In genomic region chr20:25378884-25379733, GRCh38 we compare ENCODE assay signal across 31 cellular contexts. TPM values are rescaled to one million over a fixed set of nuclear protein-coding genes. Genes with fewer than 3 reads are reported as not detected.
DNase-seq lines count a peak whose midpoint lies in the region; ATAC-seq and TF ChIP-seq lines count a peak whose summit lies in the region.
"Had no signal": no experiment of that assay in that cellular context is flagged by ENCODE, and none has a peak within 500 bp of the region (broad histone marks: within the 10 kb centered on the region; RNA-seq: fewer than 3 reads in every experiment).

No MANE protein-coding gene starts in this region.

- H3K9ac ChIP-seq in BLaER1 (peak overlapping the region; percentile 47; the same call in 1 of the 2 replicates), skeletal muscle tissue (ENCODE audit: low read depth in 1 of 3, low read length in 3 of 3) (peak overlapping the region in 2 of 3 donors; percentile 7 to 33)
- H3K9ac ChIP-seq: parathyroid adenoma had no signal

- no peak for TF ChIP-seq CTCF in GM10248 (IDR thresholded peaks at IDR 0.05; ENCODE audit: control extremely low read depth, extremely low read depth, low read depth, missing control alignments)

- H3K27ac ChIP-seq in BLaER1 (peak overlapping the region; percentile 58; the same call in 1 of the 2 replicates), skeletal muscle tissue (ENCODE audit: low read depth, low read length) (no peak overlapping the region)
- H3K27ac ChIP-seq: A549, ascending aorta, cardiac muscle cell, parathyroid adenoma, stomach, upper lobe of left lung, VCaP had no signal

- no peak overlapping the region for H3K27ac Mint-ChIP-seq in activated naive CD8-positive, alpha-beta T cell treated with anti-CD3 and anti-CD28 coated beads for 36 hours
- H3K27ac Mint-ChIP-seq: activated naive CD8-positive, alpha-beta T cell; natural killer cell treated with Interleukin-12 subunit alpha and Interleukin-12 subunit beta and Interleukin-15 and Interleukin-18, amount 100 ng/mL, for 72 hours had no signal

- no peaks in the 10 kb centered on the region for H3K27me3 Mint-ChIP-seq in activated naive CD8-positive, alpha-beta T cell treated with anti-CD3 and anti-CD28 coated beads for 36 hours
- H3K27me3 Mint-ChIP-seq: activated naive CD8-positive, alpha-beta T cell; natural killer cell treated with Interleukin-12 subunit alpha and Interleukin-12 subunit beta and Interleukin-15 and Interleukin-18, amount 100 ng/mL, for 72 hours had no signal

- H3K36me3 Mint-ChIP-seq in activated naive CD8-positive, alpha-beta T cell treated with anti-CD3 and anti-CD28 coated beads for 36 hours, result peaks cover 8% of the 10 kb centered on the region
- H3K36me3 Mint-ChIP-seq: natural killer cell treated with Interleukin-12 subunit alpha and Interleukin-12 subunit beta and Interleukin-15 and Interleukin-18, amount 100 ng/mL, for 72 hours had no signal

- H3K4me1 ChIP-seq in BLaER1, result peaks cover 73% of the 10 kb centered on the region
- peaks cover 7 to 9% (median 8%) of the 10 kb centered on the region in 3 donors for H3K4me1 ChIP-seq in skeletal muscle tissue (ENCODE audit: control insufficient read depth in 3 of 3, insufficient read depth in 3 of 3, low read length in 3 of 3)
- H3K4me1 ChIP-seq: ascending aorta, parathyroid adenoma, upper lobe of left lung had no signal

- H3K9me3 ChIP-seq in BLaER1 (0 out of 2 replicates have a peak, but pooled peaks cover 4% of the 10 kb centered on the region), skeletal muscle tissue (ENCODE audit: control insufficient read depth in 3 of 3, low read length in 3 of 3) (no peaks in the 10 kb centered on the region)
- H3K9me3 ChIP-seq: A549, ascending aorta, stomach, upper lobe of left lung had no signal

- H3K36me3 ChIP-seq in BLaER1, result peaks cover 45% of the 10 kb centered on the region
- H3K36me3 ChIP-seq in skeletal muscle tissue (ENCODE audit: control insufficient read depth in 3 of 3, insufficient read depth in 3 of 3, low read length in 3 of 3), result peaks cover 0 to 4% (median 2%) of the 10 kb centered on the region in 3 donors
- H3K36me3 ChIP-seq: ascending aorta, cardiac muscle cell, stomach, upper lobe of left lung had no signal

- 0 out of 2 replicates have a peak overlapping the region, but pooled peaks have one; percentile 6 for H3K4me3 ChIP-seq in BLaER1
- H3K4me3 ChIP-seq in skeletal muscle tissue (ENCODE audit: low read length in 3 of 3), result no peak overlapping the region
- H3K4me3 ChIP-seq: A549, ascending aorta, cardiac muscle cell, stomach, upper lobe of left lung had no signal

- CTCF ChIA-PET in GM10248 (lab: Yijun Ruan, JAX), result interaction anchor here (1.0 to 1.1 kb wide), 2 partner anchors 8 to 20 kb away, joined by 3 read pairs; no protein-coding TSS in a partner anchor

- H3K4me2 ChIP-seq in BLaER1, result peak overlapping the region; percentile 76
- H3K4me2 ChIP-seq: A549 had no signal

- H3K4me3 Mint-ChIP-seq in activated naive CD8-positive, alpha-beta T cell treated with anti-CD3 and anti-CD28 coated beads for 36 hours, result no peak overlapping the region
- H3K4me3 Mint-ChIP-seq: activated naive CD8-positive, alpha-beta T cell; natural killer cell treated with Interleukin-12 subunit alpha and Interleukin-12 subunit beta and Interleukin-15 and Interleukin-18, amount 100 ng/mL, for 72 hours had no signal

- in situ Hi-C loops in KBM-7 (cut with MboI; ENCODE audit: low pct_unique_long_range_greater_than_20kb, low sequenced_read_pairs), result loop anchor here (25.0 kb wide), 1 partner anchor 342 kb away; no protein-coding TSS in a partner anchor

- H4K20me1 ChIP-seq in BLaER1, result peaks cover 34% of the 10 kb centered on the region

- no peaks in the 10 kb centered on the region for H3K9me3 Mint-ChIP-seq in activated naive CD8-positive, alpha-beta T cell treated with anti-CD3 and anti-CD28 coated beads for 36 hours
- H3K9me3 Mint-ChIP-seq: natural killer cell treated with Interleukin-12 subunit alpha and Interleukin-12 subunit beta and Interleukin-15 and Interleukin-18, amount 100 ng/mL, for 72 hours had no signal

- DNase-seq in fibroblast of gingiva (ENCODE audit: low read depth) (peak; percentile 21), KBM-7 (no peak), GM10248 (ENCODE audit: extremely low spot score) (no peak)
- no peak for DNase-seq in activated naive CD8-positive, alpha-beta T cell treated with anti-CD3 and anti-CD28 coated beads for 36 hours
- no peak for DNase-seq in activated naive CD4-positive, alpha-beta T cell (lab: John Stamatoyannopoulos, UW)
- DNase-seq: activated CD4-positive, alpha-beta T cell treated with anti-CD3 and anti-CD28 coated beads for 4 hours; activated CD8-positive, alpha-beta memory T cell treated with anti-CD3 and anti-CD28 coated beads for 24 hours; activated effector memory CD4-positive, alpha-beta T cell treated with Interleukin-2 at 50 U/mL for 16 hours; COR-L47; effector CD8-positive, alpha-beta T cell; left colon; NCI-H1436 treated with DMSO at 0.1 percent for 48 hours; NCI-H2081 treated with DMSO at 0.1 percent for 48 hours; NCI-H748 treated with DMSO at 0.1 percent for 48 hours; retina; SIG-M5; small intestine; stomach; SW 1271; T1000; upper lobe of left lung had no signal

- peaks cover 11% of the 10 kb centered on the region for H3K4me1 Mint-ChIP-seq in activated naive CD8-positive, alpha-beta T cell treated with anti-CD3 and anti-CD28 coated beads for 36 hours

- POLR2A ChIA-PET in GM10248 (lab: Yijun Ruan, JAX), result no interaction called here

- peak; percentile 53 for ATAC-seq in GM18868 (IDR thresholded peaks at IDR 0.05; ENCODE audit: unreplicated experiment)
- ATAC-seq: A549; left colon; natural killer cell treated with Interleukin-12 subunit alpha and Interleukin-12 subunit beta and Interleukin-15 and Interleukin-18, amount 100 ng/mL, for 72 hours had no signal

- H3K27me3 ChIP-seq in BLaER1, result no peaks in the 10 kb centered on the region
- no peaks in the 10 kb centered on the region for H3K27me3 ChIP-seq in skeletal muscle tissue (ENCODE audit: control insufficient read depth in 3 of 3, insufficient read depth in 3 of 3, low read length in 3 of 3)
- H3K27me3 ChIP-seq: ascending aorta, cardiac muscle cell, stomach, upper lobe of left lung had no signal

RNA-seq across cellular contexts. Expression of gene ABHD12, which starts 11.5 kb away (rescaled TPM):
- 29.7 TPM for total RNA-seq in skeletal muscle tissue
- 10 to 100 TPM; 18.1 to 18.4 TPM for total RNA-seq in activated naive CD8-positive, alpha-beta T cell treated with anti-CD3 and anti-CD28 coated beads for 36 hours

RNA-seq across cellular contexts. Expression of gene GINS1, which starts 28.4 kb away (rescaled TPM):
- total RNA-seq in skeletal muscle tissue, result 4.2 TPM
- total RNA-seq in activated naive CD8-positive, alpha-beta T cell treated with anti-CD3 and anti-CD28 coated beads for 36 hours, result 10 to 100 TPM; 33.9 to 34.1 TPM
- total RNA-seq: ascending aorta had no signal
